Comparison of ENCODE assay signal across 24 cellular contexts in the genomic region with DNA sequence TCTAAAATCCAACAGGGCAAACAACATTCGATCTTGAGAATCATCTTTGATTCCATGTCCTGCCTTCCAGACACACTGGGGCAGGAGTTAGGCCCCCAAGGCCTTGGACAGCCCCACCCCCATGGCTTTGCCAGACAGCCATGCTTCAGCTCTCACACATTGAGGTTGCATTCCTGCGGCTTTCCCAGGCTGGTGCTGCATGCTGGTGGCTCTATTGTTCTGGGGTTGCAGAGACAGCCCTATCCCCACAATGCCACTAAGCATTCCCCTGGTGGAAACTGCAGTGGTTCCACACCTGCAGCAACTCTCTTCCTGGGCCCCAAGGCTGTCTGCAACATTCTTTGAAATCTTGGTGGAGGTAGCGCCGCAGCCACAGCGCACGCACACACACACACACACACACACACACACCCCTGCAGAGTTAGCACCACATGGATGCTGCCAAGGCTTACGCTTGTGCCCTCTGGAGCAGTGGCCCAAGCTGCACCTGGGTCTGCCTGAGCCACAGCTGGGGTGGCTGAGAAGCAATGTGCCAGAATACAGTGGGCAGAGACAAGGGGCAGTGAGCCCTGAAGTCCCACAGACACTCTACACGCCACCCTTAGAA. TPM values are rescaled to one million over a fixed set of nuclear protein-coding genes. Genes with fewer than 3 reads are reported as not detected.
DNase-seq lines count a peak whose midpoint lies in the region; ATAC-seq, FAIRE-seq and TF ChIP-seq lines count a peak whose summit lies in the region.
"Had no signal": no experiment of that assay in that cellular context is flagged by ENCODE, and none has a peak within 500 bp of the region (broad histone marks: within the 10 kb centered on the region; RNA-seq: fewer than 3 reads in every experiment).

No MANE protein-coding gene starts in this region.

- H3K27me3 ChIP-seq in IMR-90 (ENCODE audit: control insufficient read depth, insufficient read depth, low read length): no peaks in the 10 kb centered on the region
- no peaks in the 10 kb centered on the region for H3K27me3 ChIP-seq in left ventricle myocardium inferior (ENCODE audit: low read depth)
- H3K27me3 ChIP-seq: BLaER1, hepatocyte, sigmoid colon, suprapubic skin had no signal

- H2BK20ac ChIP-seq in IMR-90 (ENCODE audit: low read depth, low read length): no peak overlapping the region

- peak overlapping the region; percentile 12 for H2AK9ac ChIP-seq in IMR-90 (replicated peaks; ENCODE audit: low read depth, low read length, poor library complexity)

- H2AK5ac ChIP-seq in IMR-90 (ENCODE audit: low read depth, low read length): no peak overlapping the region

- intact Hi-C loops in IMR-90 (cut with micrococcal nuclease) (no loop called here), left ventricle myocardium inferior (cut with micrococcal nuclease) (no loop called here)

- H3K14ac ChIP-seq in IMR-90 (replicated peaks; ENCODE audit: low read depth, low read length): no peak overlapping the region

- H3K9me3 ChIP-seq in A549 (no peaks in the 10 kb centered on the region), IMR-90 (ENCODE audit: control insufficient read depth, insufficient read depth, low read length) (no peaks in the 10 kb centered on the region), left ventricle myocardium inferior (replicated peaks) (no peaks in the 10 kb centered on the region)
- H3K9me3 ChIP-seq: BLaER1, sigmoid colon, suprapubic skin had no signal

- 0 out of 3 replicates have a peak, but pooled peaks cover 5% of the 10 kb centered on the region for H3K4me1 ChIP-seq in A549
- peaks cover 2% of the 10 kb centered on the region for H3K4me1 ChIP-seq in IMR-90 (ENCODE audit: control insufficient read depth, insufficient read depth, low read length)
- peaks cover 5% of the 10 kb centered on the region for H3K4me1 ChIP-seq in left ventricle myocardium inferior
- H3K4me1 ChIP-seq: suprapubic skin had no signal

- DNase-seq in A549 (ENCODE audit: low read depth in 1 of 2, low spot score in 1 of 2): no peak
- no peak for DNase-seq in IMR-90
- peak; percentile 93 for DNase-seq in astrocyte of the hippocampus (ENCODE audit: low read depth, low spot score)
- DNase-seq in left kidney (ENCODE audit: low read depth, low spot score): peak; percentile 50
- DNase-seq in hepatic stellate cell (ENCODE audit: low spot score): no peak
- no peak for DNase-seq in activated CD8-positive, alpha-beta memory T cell treated with anti-CD3 and anti-CD28 coated beads, Interleukin-2, amount 50 U/mL, for 48 hours
- no peak for DNase-seq in left ventricle myocardium inferior
- DNase-seq: activated CD4-positive, alpha-beta T cell treated with anti-CD3 and anti-CD28 coated beads for 36 hours; GOT3; kidney glomerular epithelial cell; NCI-H1092 treated with DMSO at 0.1 percent for 48 hours; NCI-H510A; RPMI8226; sigmoid colon had no signal

- H4K91ac ChIP-seq in IMR-90 (ENCODE audit: insufficient read depth, low read depth, low read length): no peak overlapping the region

- dilution Hi-C loops in IMR-90 (cut with HindIII; ENCODE audit: low sequenced_read_pairs, unreplicated experiment): no loop called here

- CTCF ChIA-PET in A549 (lab: Yijun Ruan, JAX) (no interaction called here), IMR-90 (lab: Yijun Ruan, JAX) (no interaction called here)

- H4K20me1 ChIP-seq in IMR-90 (ENCODE audit: insufficient read depth, low read length): no peaks in the 10 kb centered on the region; the same call in 1 of the 2 replicates
- H4K20me1 ChIP-seq: BLaER1 had no signal

- WGBS in A549 (ENCODE audit: missing lambda C conversion rate): 81% methylated on average over 7 of the region's 8 CpGs
- no CpG with 5 or more reads among the region's 8 CpGs for WGBS in IMR-90 (ENCODE audit: extremely low coverage in 2 of 2, insufficient read length in 1 of 2), 2 experiments

- H3K4me3 ChIP-seq in A549: no peak overlapping the region
- no peak overlapping the region for H3K4me3 ChIP-seq in IMR-90 (ENCODE audit: insufficient read depth, low read depth, low read length)
- H3K4me3 ChIP-seq in left ventricle myocardium inferior: no peak overlapping the region
- H3K4me3 ChIP-seq: BLaER1, hepatocyte, sigmoid colon, suprapubic skin had no signal

- POLR2A ChIA-PET in A549 (lab: Yijun Ruan, JAX) (no interaction called here), IMR-90 (lab: Charles Lee; ENCODE audit: unreplicated experiment) (no interaction called here)

- no peak overlapping the region for H3K56ac ChIP-seq in IMR-90 (ENCODE audit: extremely low read depth, insufficient read depth, low read length)

- peaks cover 7% of the 10 kb centered on the region; the same call in 1 of the 2 replicates for H3K9me1 ChIP-seq in IMR-90 (ENCODE audit: insufficient read depth, low read length)

- H3K27ac ChIP-seq in A549: no peak overlapping the region
- H3K27ac ChIP-seq in IMR-90 (ENCODE audit: insufficient read depth, low read length): no peak overlapping the region
- no peak overlapping the region for H3K27ac ChIP-seq in left ventricle myocardium inferior (replicated peaks)
- H3K27ac ChIP-seq: BLaER1, hepatocyte, sigmoid colon, suprapubic skin had no signal

- TF ChIP-seq CTCF in A549 (IDR thresholded peaks at IDR 0.05) (no peak), IMR-90 (conservative IDR thresholded peaks at IDR 0.05; ENCODE audit: low read depth, low read length) (no peak), left ventricle myocardium inferior (IDR thresholded peaks at IDR 0.05; ENCODE audit: borderline replicate concordance) (no peak)

- TF ChIP-seq POLR2A in A549 (IDR thresholded peaks at IDR 0.05; ENCODE audit: low read length) (no peak), IMR-90 (IDR thresholded peaks at IDR 0.05; ENCODE audit: low read depth, low read length) (no peak)

- in situ Hi-C loops in IMR-90 (cut with MboI; ENCODE audit: low sequenced_read_pairs): no loop called here

- no peak overlapping the region for H4K8ac ChIP-seq in IMR-90 (ENCODE audit: low read depth in 2 of 2, low read length in 2 of 2)

- no peak overlapping the region for H3K23ac ChIP-seq in IMR-90 (ENCODE audit: low read depth, low read length)

- H2BK120ac ChIP-seq in IMR-90 (ENCODE audit: low read depth, low read length): no peak overlapping the region

- H3K79me1 ChIP-seq in IMR-90 (ENCODE audit: low read depth in 1 of 2, low read length in 2 of 2): peaks cover 0 to 7% of the 10 kb centered on the region in 2 experiments; a peak in 3 of 4 replicates

- BruUV-seq in IMR-90 (replicated peaks; lab: Mats Ljungman, UMichigan): no TSS peak

- H3K9ac ChIP-seq in IMR-90 (ENCODE audit: low read depth, low read length): no peak overlapping the region
- H3K9ac ChIP-seq: BLaER1 had no signal

- H4K5ac ChIP-seq in IMR-90 (ENCODE audit: low read depth, low read length): no peak overlapping the region

- no peak overlapping the region for H2BK15ac ChIP-seq in IMR-90 (ENCODE audit: low read depth, low read length)

- no peak overlapping the region for H2BK5ac ChIP-seq in IMR-90 (ENCODE audit: low read depth, low read length, poor library complexity, severe bottlenecking)

- no peak overlapping the region for H3K4me2 ChIP-seq in A549
- no peak overlapping the region for H3K4me2 ChIP-seq in IMR-90 (ENCODE audit: low read depth, low read length)
- H3K4me2 ChIP-seq: BLaER1, hepatocyte had no signal

- H3K4ac ChIP-seq in IMR-90 (ENCODE audit: low read depth, low read length): no peak overlapping the region

- no peak for FAIRE-seq in A549 (lab: Jason Lieb, UNC)
- FAIRE-seq: A204.1, bronchial epithelial cell, endothelial cell of umbilical vein, G401.6, TTC549 had no signal

- TF ChIP-seq RAD21 in A549 (conservative IDR thresholded peaks at IDR 0.05 in 1 of 2, IDR thresholded peaks at IDR 0.05 in 1 of 2): no peak
- TF ChIP-seq RAD21 in IMR-90 (IDR thresholded peaks at IDR 0.05; ENCODE audit: low read length): no peak

- no peak for TF ChIP-seq EP300 in A549 (IDR thresholded peaks at IDR 0.05)

- H3K36me3 ChIP-seq in IMR-90 (ENCODE audit: control insufficient read depth, insufficient read depth, low read length) (no peaks in the 10 kb centered on the region), left ventricle myocardium inferior (no peaks in the 10 kb centered on the region)
- H3K36me3 ChIP-seq: sigmoid colon, suprapubic skin had no signal

- no peak overlapping the region for H3K18ac ChIP-seq in IMR-90 (ENCODE audit: low read depth, low read length)

- H2AFZ ChIP-seq in IMR-90 (replicated peaks; ENCODE audit: low read length, poor library complexity): peak overlapping the region; percentile 8
- H2AFZ ChIP-seq: hepatocyte had no signal

- ATAC-seq in A549: peak; percentile 24 to 51; a peak in 2 of 6 replicates
- ATAC-seq in IMR-90 (ENCODE audit: low read depth): no peak
- no peak for ATAC-seq in HG03520 (IDR thresholded peaks at IDR 0.05; ENCODE audit: unreplicated experiment)
- ATAC-seq: activated CD4-positive, alpha-beta T cell treated with anti-CD3 and anti-CD28 coated beads for 36 hours; activated naive CD4-positive, alpha-beta T cell treated with anti-CD3 and anti-CD28 coated beads, Interleukin-2, amount 50 U/mL, for 72 hours had no signal

TF ChIP-seq in A549, 52 proteins besides CTCF, POLR2A, EP300 and RAD21 (continues in another document):
- no peak for TF ChIP-seq EHMT2 (IDR thresholded peaks at IDR 0.05; ENCODE audit: low read depth)
- no peak for TF ChIP-seq TP53 (CRISPR knock-in tag; IDR thresholded peaks at IDR 0.05)
- no peak for TF ChIP-seq CHD2 (IDR thresholded peaks at IDR 0.05; ENCODE audit: low read length, partially characterized antibody)
- TF ChIP-seq TFCP2L1 (CRISPR knock-in tag; IDR thresholded peaks at IDR 0.05): no peak
- TF ChIP-seq CHD4 (IDR thresholded peaks at IDR 0.05; ENCODE audit: borderline replicate concordance): no peak
- no peak for TF ChIP-seq FOSB (CRISPR knock-in tag; IDR thresholded peaks at IDR 0.05)
- TF ChIP-seq HDAC2 (IDR thresholded peaks at IDR 0.05): no peak

TF ChIP-seq in IMR-90, 13 proteins besides CTCF, POLR2A, EP300 and RAD21 (continues in another document):
- no peak for TF ChIP-seq MXI1 (IDR thresholded peaks at IDR 0.05; ENCODE audit: borderline replicate concordance, low read depth, low read length)
- no peak for TF ChIP-seq BHLHE40 (IDR thresholded peaks at IDR 0.05; ENCODE audit: low read depth, low read length)

RNA-seq across cellular contexts. Expression of a gene that starts 21.4 kb away (rescaled TPM):
- polyA plus RNA-seq in A549 (2011; rRNA removed): 16.7 and 22.0 TPM in 2 replicates
- 19.8 and 21.7 TPM in 2 replicates for polyA plus RNA-seq in A549 (2012; cell fraction: cytosol; rRNA removed)
- 60.1 and 76.2 TPM in 2 replicates for polyA plus RNA-seq in A549 (2012; cell fraction: nucleus; rRNA removed)
- polyA plus RNA-seq in A549 (2017; fragmentation: RNase III; extraction: RNeasy Plus Mini Kit Qiagen cat#74134 plus additional on column Dnase treatment): 18.2 to 20.4 TPM (median 19.6 TPM) in 3 replicates
- polyA minus RNA-seq in A549 (2011; rRNA and poly(A)+ RNA removed): 32.2 and 41.1 TPM in 2 replicates
- 8.3 and 8.6 TPM in 2 replicates for total RNA-seq in IMR-90 (2012; rRNA removed)
- 14.3 and 17.0 TPM in 2 replicates for polyA plus RNA-seq in IMR-90 (2012; rRNA removed)
- 7.1 and 7.6 TPM in 2 replicates for polyA plus RNA-seq in IMR-90 (2012; cell fraction: cytosol; rRNA removed)
- 48.0 and 54.3 TPM in 2 replicates for polyA plus RNA-seq in IMR-90 (2012; cell fraction: nucleus; rRNA removed; ENCODE audit: low replicate concordance)
- total RNA-seq in left ventricle myocardium inferior: 9.9 TPM

Comparison
In these comparisons a context has a peak if more than half of its experiments do, and no peak if none do; other contexts are left out.
1. ATAC-seq: peak in A549 (2 of 2); none in IMR-90 (single experiment) and HG03520 (single experiment).
2. DNase-seq: peak in astrocyte of the hippocampus (single experiment) and left kidney (single experiment); none in A549 (0 of 2), IMR-90 (single experiment), hepatic stellate cell (single experiment), activated CD8-positive, alpha-beta memory T cell treated with anti-CD3 and anti-CD28 coated beads, Interleukin-2, amount 50 U/mL, for 48 hours (single experiment) and left ventricle myocardium inferior (single experiment).